Comparison of ENCODE assay signal across 13 cellular contexts in genomic region chr5:58751222-58751621, GRCh38.
DNase-seq lines count a peak whose midpoint lies in the region; ATAC-seq and TF ChIP-seq lines count a peak whose summit lies in the region.
"Had no signal": no experiment of that assay in that cellular context is flagged by ENCODE, and none has a peak within 500 bp of the region (broad histone marks: within the 10 kb centered on the region; RNA-seq: fewer than 3 reads in every experiment).

No MANE protein-coding gene starts in this region.

- no peaks in the 10 kb centered on the region for H3K4me1 Mint-ChIP-seq in CD4-positive, alpha-beta memory T cell

- intact Hi-C loops in CD4-positive, alpha-beta memory T cell (cut with micrococcal nuclease) = no loop called here

- peak in 1 of 2 experiments; percentile 21; a peak in 1 of 4 replicates for TF ChIP-seq EP300 in SK-N-SH (IDR thresholded peaks at IDR 0.05; ENCODE audit: borderline replicate concordance in 1 of 2, low read depth in 1 of 2, low read length in 1 of 2)

- no peaks in the 10 kb centered on the region for H4K20me1 ChIP-seq in SK-N-SH (ENCODE audit: insufficient read depth)

- H3F3A ChIP-seq in SK-N-SH (replicated peaks; ENCODE audit: insufficient read depth) = peaks cover 4% of the 10 kb centered on the region

- no peaks in the 10 kb centered on the region for H3K9me3 Mint-ChIP-seq in CD4-positive, alpha-beta memory T cell

- TF ChIP-seq CTCF in SK-N-SH (IDR thresholded peaks at IDR 0.05) (no peak), fibroblast of mammary gland (conservative IDR thresholded peaks at IDR 0.05; ENCODE audit: control insufficient read depth, insufficient read depth, low read depth, low read length) (no peak)

- H3K79me2 ChIP-seq in SK-N-SH (ENCODE audit: insufficient read depth) = no peaks in the 10 kb centered on the region

- peak overlapping the region in 1 of 7 donors; percentile 62 for H3K27ac Mint-ChIP-seq in CD4-positive, alpha-beta memory T cell

- H3K4me3 ChIP-seq in SK-N-SH (ENCODE audit: low read depth in 2 of 2, low read length in 1 of 2) (no peak overlapping the region), fibroblast of mammary gland (ENCODE audit: control insufficient read depth, low read depth, low read length) (no peak overlapping the region)
- H3K4me3 ChIP-seq in CD4-positive, alpha-beta memory T cell (ENCODE audit: low read length in 2 of 2) = no peak overlapping the region
- H3K4me3 ChIP-seq: body of pancreas, gastrocnemius medialis, PC-9 had no signal

- no peaks in the 10 kb centered on the region for H3K27me3 ChIP-seq in SK-N-SH (ENCODE audit: insufficient read depth)
- H3K27me3 ChIP-seq in CD4-positive, alpha-beta memory T cell (ENCODE audit: insufficient read depth, low read length) = no peaks in the 10 kb centered on the region
- H3K27me3 ChIP-seq: body of pancreas, gastrocnemius medialis had no signal

- no peak overlapping the region for H3K9ac ChIP-seq in SK-N-SH

- CTCF ChIA-PET in SK-N-SH (lab: Yijun Ruan, JAX) = interaction anchor here (1.3 kb wide), 1 partner anchor 253 kb away, joined by 3 read pairs; no protein-coding TSS in a partner anchor
- CTCF ChIA-PET in CD4-positive, alpha-beta memory T cell (lab: Charles Lee; ENCODE audit: partially characterized antibody) = no interaction called here

- POLR2A ChIA-PET in SK-N-SH (lab: Yijun Ruan, JAX) = no interaction called here
- POLR2A ChIA-PET in CD4-positive, alpha-beta memory T cell (lab: Charles Lee; ENCODE audit: partially characterized antibody) = no interaction called here

- H3K9me2 ChIP-seq in SK-N-SH = no peaks in the 10 kb centered on the region; the same call in 1 of the 2 replicates

- no peaks in the 10 kb centered on the region for H3K36me3 ChIP-seq in SK-N-SH (replicated peaks in 1 of 2; ENCODE audit: control insufficient read depth in 1 of 2, insufficient read depth in 2 of 2, low read length in 1 of 2)
- no peaks in the 10 kb centered on the region for H3K36me3 ChIP-seq in CD4-positive, alpha-beta memory T cell (ENCODE audit: insufficient read depth, low read length)
- H3K36me3 ChIP-seq: gastrocnemius medialis had no signal

- H3K9me3 ChIP-seq in SK-N-SH = no peaks in the 10 kb centered on the region
- no peaks in the 10 kb centered on the region for H3K9me3 ChIP-seq in CD4-positive, alpha-beta memory T cell (ENCODE audit: control insufficient read depth in 1 of 2, low read length in 2 of 2)
- H3K9me3 ChIP-seq: body of pancreas, gastrocnemius medialis had no signal

- H3K4me2 ChIP-seq in SK-N-SH = no peak overlapping the region
- H3K4me2 ChIP-seq: PC-9 had no signal

- ATAC-seq in GM21381 (IDR thresholded peaks at IDR 0.05; ENCODE audit: unreplicated experiment) = no peak
- ATAC-seq in GM19035 (IDR thresholded peaks at IDR 0.05; ENCODE audit: unreplicated experiment) = no peak
- ATAC-seq: body of pancreas, gastrocnemius medialis had no signal

- WGBS in SK-N-SH (ENCODE audit: low lambda C conversion rate) = 44% methylated on average over 3 of the region's 3 CpGs

- H2AFZ ChIP-seq in SK-N-SH (ENCODE audit: low read depth) = no peak overlapping the region
- H2AFZ ChIP-seq: PC-9 had no signal

- H3K36me3 Mint-ChIP-seq in CD4-positive, alpha-beta memory T cell = no peaks in the 10 kb centered on the region

- DNase-seq in stimulated activated CD4-positive, alpha-beta T cell treated with anti-CD3 and anti-CD28 coated beads, Interleukin-4, amount 100 ng/mL, for 24 hours = peak; percentile 8
- no peak for DNase-seq in stimulated activated CD4-positive, alpha-beta T cell treated with anti-CD3 and anti-CD28 coated beads, Interleukin-2, amount 100 ng/mL, for 24 hours
- DNase-seq in SK-N-SH (peak; percentile 4), fibroblast of mammary gland (ENCODE audit: low read depth) (peak; percentile 84)
- no peak for DNase-seq in effector CD4-positive, alpha-beta T cell
- DNase-seq in CD4-positive, alpha-beta memory T cell = no peak
- DNase-seq: body of pancreas, C1 segment of cervical spinal cord, gastrocnemius medialis, NCI-H1092, PC-9 had no signal

- peaks cover 0 to 11% of the 10 kb centered on the region in 2 experiments; a peak in 2 of 4 replicates for H3K4me1 ChIP-seq in SK-N-SH (ENCODE audit: control insufficient read depth in 1 of 2, insufficient read depth in 2 of 2, low read depth in 1 of 2, low read length in 1 of 2)
- no peaks in the 10 kb centered on the region for H3K4me1 ChIP-seq in CD4-positive, alpha-beta memory T cell (ENCODE audit: insufficient read depth, low read length)
- H3K4me1 ChIP-seq: body of pancreas, gastrocnemius medialis had no signal

- TF ChIP-seq RAD21 in SK-N-SH (IDR thresholded peaks at IDR 0.05; ENCODE audit: low read length) = no peak

- H3K27ac ChIP-seq in SK-N-SH (ENCODE audit: low read depth in 2 of 2, low read length in 1 of 2) = 0 out of 4 replicates have a peak overlapping the region, but pooled peaks of 1 of the 2 experiments have one; percentile 7
- no peak overlapping the region for H3K27ac ChIP-seq in CD4-positive, alpha-beta memory T cell (ENCODE audit: low read depth, low read length)
- H3K27ac ChIP-seq: body of pancreas, gastrocnemius medialis, PC-9 had no signal

- peaks cover 0 to 5% of the 10 kb centered on the region in 2 donors for H3K27me3 Mint-ChIP-seq in CD4-positive, alpha-beta memory T cell

- H3K4me3 Mint-ChIP-seq in CD4-positive, alpha-beta memory T cell = peak overlapping the region in 1 of 8 donors; percentile 53

TF ChIP-seq in SK-N-SH, 30 proteins besides CTCF, POLR2A, EP300 and RAD21:
- TF ChIP-seq NFIC (IDR thresholded peaks at IDR 0.05; ENCODE audit: borderline replicate concordance) (peak; percentile 56), ZBTB33 (IDR thresholded peaks at IDR 0.05; ENCODE audit: borderline replicate concordance, low read depth) (no peak), JUND (IDR thresholded peaks at IDR 0.05) (peak; percentile 36; the same call in 1 of the 2 replicates), REST (IDR thresholded peaks at IDR 0.05; ENCODE audit: low read depth, low read length) (no peak), TCF12 (IDR thresholded peaks at IDR 0.05) (0 out of 2 replicates have a peak, but pooled peaks have one; percentile 32), FOSL2 (IDR thresholded peaks at IDR 0.05; ENCODE audit: borderline replicate concordance, low read depth) (peak; percentile 54; the same call in 1 of the 2 replicates), SIN3A (IDR thresholded peaks at IDR 0.05; ENCODE audit: borderline replicate concordance, low read depth, low read length) (no peak), MXI1 (IDR thresholded peaks at IDR 0.05; ENCODE audit: low read depth, low read length) (no peak)

Comparison
In these comparisons a context has a peak if more than half of its experiments do, and no peak if none do; other contexts are left out.
1. DNase-seq: peak in stimulated activated CD4-positive, alpha-beta T cell treated with anti-CD3 and anti-CD28 coated beads, Interleukin-4, amount 100 ng/mL, for 24 hours (single experiment), SK-N-SH (single experiment) and fibroblast of mammary gland (single experiment); none in stimulated activated CD4-positive, alpha-beta T cell treated with anti-CD3 and anti-CD28 coated beads, Interleukin-2, amount 100 ng/mL, for 24 hours (0 of 2), effector CD4-positive, alpha-beta T cell (single experiment) and CD4-positive, alpha-beta memory T cell (0 of 5).